In the genomic region with DNA sequence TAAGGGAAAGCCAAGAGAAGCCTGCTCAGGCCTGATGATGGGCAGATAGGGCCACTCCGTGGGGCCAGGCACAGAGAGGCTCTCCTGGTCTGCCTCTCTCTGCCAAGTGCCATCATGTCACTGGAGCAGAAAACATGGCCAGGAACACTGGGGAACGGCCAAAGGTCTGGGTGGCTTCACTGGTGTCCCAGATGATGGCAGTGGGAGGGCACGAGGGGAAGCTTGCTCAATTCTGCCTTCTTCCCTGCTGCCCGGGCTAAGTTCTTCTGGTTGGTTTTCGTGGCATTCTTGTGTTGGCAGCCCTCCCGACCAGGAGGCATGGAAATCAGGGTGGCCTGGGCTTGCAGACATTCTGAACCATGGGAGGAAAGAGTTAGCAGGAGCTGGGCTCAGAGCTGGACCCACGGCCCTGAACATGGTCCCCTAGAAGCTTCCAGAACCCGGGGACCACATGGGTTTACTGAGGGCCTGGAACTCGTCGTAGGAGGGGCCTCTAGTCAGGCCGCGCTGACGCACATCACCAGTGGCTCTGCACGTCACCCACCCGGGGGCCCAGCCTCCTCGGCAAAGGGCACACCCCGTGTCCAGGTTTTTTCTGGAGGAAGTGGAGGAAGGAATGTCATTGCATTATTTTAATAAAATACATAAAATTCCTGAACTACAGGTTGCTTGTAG, we compare ENCODE assay signal across 11 cellular contexts.
"Had no signal": no experiment of that assay in that cellular context is flagged by ENCODE, and none has a peak within 500 bp of the region (broad histone marks: within the 10 kb centered on the region; RNA-seq: fewer than 3 reads in every experiment).

No MANE protein-coding gene starts in this region.

- H3K4me3 Mint-ChIP-seq: endodermal cell; naive thymus-derived CD4-positive, alpha-beta T cell had no signal

- FAIRE-seq: endothelial cell of umbilical vein, frontal cortex, islet of Langerhans, pancreas had no signal

- H3K27me3 Mint-ChIP-seq: naive thymus-derived CD4-positive, alpha-beta T cell had no signal

- H3K9me3 Mint-ChIP-seq: endodermal cell had no signal

- ATAC-seq: naive thymus-derived CD4-positive, alpha-beta T cell; pancreas had no signal

- H3K27ac Mint-ChIP-seq: naive thymus-derived CD4-positive, alpha-beta T cell had no signal

- DNase-seq: effector CD4-positive, alpha-beta T cell; naive thymus-derived CD4-positive, alpha-beta T cell; nucleus accumbens; stimulated activated naive CD4-positive, alpha-beta T cell; stomach; transverse colon had no signal
